ENCODE assay signal across 32 cellular contexts in genomic region chr12:110923192-110923591, GRCh38. TPM values are rescaled to one million over a fixed set of nuclear protein-coding genes. Genes with fewer than 3 reads are reported as not detected.
A peak's percentile ranks its signal among the peaks of the same experiment; 100 is the strongest.
DNase-seq lines count a peak whose midpoint lies in the region; ATAC-seq, FAIRE-seq and TF ChIP-seq lines count a peak whose summit lies in the region.
"Had no signal": no experiment of that assay in that cellular context is flagged by ENCODE, and none has a peak within 500 bp of the region (broad histone marks: within the 10 kb centered on the region; RNA-seq: fewer than 3 reads in every experiment).

No MANE protein-coding gene starts in this region.

- H2BK5ac ChIP-seq in H1 (ENCODE audit: low read depth, low read length): no peak overlapping the region

- no peak overlapping the region for H2AK5ac ChIP-seq in H1 (ENCODE audit: low read depth, low read length)

- DNase-seq in left ventricle myocardium inferior (no peak), heart left ventricle (no peak), GM13976 (ENCODE audit: low spot score) (peak; percentile 8), H1 (ENCODE audit: low read depth in 1 of 2, low spot score in 2 of 2) (no peak), spleen (peak; percentile 8), iPS-NIHi11 (ENCODE audit: low spot score) (no peak)
- DNase-seq: 8988T; ACHN; BE2C; C1 segment of cervical spinal cord; CD4-positive, alpha-beta memory T cell; CD4-positive, CD25-positive, alpha-beta regulatory T cell; CD8-positive, alpha-beta memory T cell; COR-L47; DMS 273 treated with DMSO at 0.1 percent for 48 hours; DMS153; DMS53; DMS79; DND-41; EL; GDM1 had no signal

- no peak for FAIRE-seq in H1 (lab: Jason Lieb, UNC)
- FAIRE-seq: A204.1, GM12878, GM12892, GM19239 had no signal

- no peak for TF ChIP-seq RAD21 in H1 (IDR thresholded peaks at IDR 0.05 in 1 of 2, conservative IDR thresholded peaks at IDR 0.05 in 1 of 2; ENCODE audit: low read depth in 2 of 2, low read length in 2 of 2)

- CTCF ChIA-PET in H1 (lab: Charles Lee; ENCODE audit: partially characterized antibody): interaction anchor here (1.1 to 4.9 kb wide), 6 partner anchors 8 to 102 kb away, joined by 3 to 13 read pairs (median 4); no protein-coding TSS in a partner anchor

- H3K27me3 ChIP-seq in left ventricle myocardium inferior (ENCODE audit: low read depth) (peaks cover 38% of the 10 kb centered on the region), heart left ventricle (peaks cover 0 to 7% (median 0%) of the 10 kb centered on the region in 9 donors), H1 (replicated peaks in 1 of 4; ENCODE audit: control insufficient read depth in 3 of 4, extremely low read depth in 1 of 4, insufficient read depth in 3 of 4, low read length in 3 of 4) (no peaks in the 10 kb centered on the region), spleen (replicated peaks in 1 of 7) (peaks cover 0 to 16% (median 0%) of the 10 kb centered on the region in 7 donors)
- H3K27me3 ChIP-seq: BE2C, BLaER1 had no signal

- H3K23me2 ChIP-seq in H1 (ENCODE audit: low read depth, low read length): no peaks in the 10 kb centered on the region

- H2BK120ac ChIP-seq in H1 (replicated peaks; ENCODE audit: low read depth, low read length): no peak overlapping the region

- H3K79me2 ChIP-seq in H1 (ENCODE audit: control insufficient read depth in 1 of 2, insufficient read depth in 2 of 2, low read length in 2 of 2): no peaks in the 10 kb centered on the region

- H3K9me3 ChIP-seq in left ventricle myocardium inferior (replicated peaks): no peaks in the 10 kb centered on the region
- H3K9me3 ChIP-seq in heart left ventricle: no peaks in the 10 kb centered on the region
- H3K9me3 ChIP-seq in H1 (ENCODE audit: insufficient read depth in 2 of 2, low read depth in 1 of 2, low read length in 1 of 2): no peaks in the 10 kb centered on the region
- H3K9me3 ChIP-seq in spleen: no peaks in the 10 kb centered on the region
- H3K9me3 ChIP-seq: BE2C, BLaER1 had no signal

- no peaks in the 10 kb centered on the region for H4K20me1 ChIP-seq in H1 (replicated peaks in 1 of 2; ENCODE audit: control insufficient read depth in 1 of 2, insufficient read depth in 2 of 2, low read length in 2 of 2)
- H4K20me1 ChIP-seq: BLaER1 had no signal

- no peak overlapping the region for H3K56ac ChIP-seq in H1 (replicated peaks; ENCODE audit: insufficient read length, low read depth, low read length)

- H3K4ac ChIP-seq in H1 (replicated peaks; ENCODE audit: insufficient read length, low read depth, low read length): no peak overlapping the region

- H4K91ac ChIP-seq in H1 (replicated peaks; ENCODE audit: insufficient read length, low read length): no peak overlapping the region

- H3K27ac ChIP-seq in left ventricle myocardium inferior (replicated peaks) (peak overlapping the region; percentile 33), heart left ventricle (peak overlapping the region in 1 of 12 donors; percentile 89), H1 (ENCODE audit: low read depth, low read length) (no peak overlapping the region), spleen (no peak overlapping the region)
- H3K27ac ChIP-seq: BLaER1 had no signal

- H4K5ac ChIP-seq in H1 (ENCODE audit: insufficient read length, low read depth, low read length): no peak overlapping the region

- ATAC-seq in heart left ventricle: no peak
- no peak for ATAC-seq in HG03025 (IDR thresholded peaks at IDR 0.05; ENCODE audit: low FRiP score, unreplicated experiment)
- ATAC-seq: GM12878 had no signal

- H3K23ac ChIP-seq in H1 (ENCODE audit: insufficient read length): no peak overlapping the region

- 0 out of 2 replicates have a peak overlapping the region, but pooled peaks have one; percentile 16 for H3K18ac ChIP-seq in H1 (ENCODE audit: extremely low read depth, low read length)

- no peak overlapping the region for H2AFZ ChIP-seq in H1 (ENCODE audit: low read length)

- TF ChIP-seq EP300 in H1 (IDR thresholded peaks at IDR 0.05; ENCODE audit: borderline replicate concordance in 1 of 2, low read depth in 2 of 2, low read length in 2 of 2): no peak

- no peak overlapping the region for H3K14ac ChIP-seq in H1 (ENCODE audit: insufficient read length)

- no peak overlapping the region; the same call in 1 of the 2 replicates for H2BK12ac ChIP-seq in H1 (ENCODE audit: low read depth, low read length)

- H4K8ac ChIP-seq in H1 (ENCODE audit: extremely low read depth, insufficient read depth, low read length): no peak overlapping the region

- H3K79me1 ChIP-seq in H1 (ENCODE audit: low read depth, low read length): no peaks in the 10 kb centered on the region

- no peak overlapping the region; a peak in 1 of 7 replicates for H3K9ac ChIP-seq in H1 (replicated peaks in 1 of 4; ENCODE audit: extremely low read depth in 1 of 4, low read depth in 3 of 4, low read length in 3 of 4)
- H3K9ac ChIP-seq: BLaER1 had no signal

- POLR2A ChIA-PET in H1 (lab: Charles Lee; ENCODE audit: partially characterized antibody): interaction anchor here (1.0 to 1.1 kb wide), 2 partner anchors 11 to 24 kb away, joined by 3 read pairs; no protein-coding TSS in a partner anchor

- TF ChIP-seq POLR2A in heart left ventricle (IDR thresholded peaks at IDR 0.05) (no peak), H1 (IDR thresholded peaks at IDR 0.05; ENCODE audit: control extremely low read depth in 1 of 2, low read depth in 2 of 2, low read length in 2 of 2) (no peak), spleen (IDR thresholded peaks at IDR 0.05) (no peak)

- intact Hi-C loops in left ventricle myocardium inferior (cut with micrococcal nuclease): no loop called here
- intact Hi-C loops in heart left ventricle (cut with DNase I): no loop called here
- intact Hi-C loops in spleen (cut with DNase I; ENCODE audit: low total_unique reads): no loop called here

- no peak overlapping the region for H3K4me2 ChIP-seq in H1 (ENCODE audit: insufficient read depth in 1 of 2, low read depth in 2 of 2, low read length in 2 of 2)
- H3K4me2 ChIP-seq: BLaER1 had no signal

- H3K4me1 ChIP-seq in left ventricle myocardium inferior (peaks cover 29% of the 10 kb centered on the region), heart left ventricle (peaks cover 0 to 34% (median 5%) of the 10 kb centered on the region in 12 donors), H1 (replicated peaks in 1 of 4; ENCODE audit: control insufficient read depth in 3 of 4, insufficient read depth in 4 of 4, low read length in 3 of 4) (peaks cover 0 to 15% (median 5%) of the 10 kb centered on the region in 4 experiments; a peak in 4 of 7 replicates), spleen (no peaks in the 10 kb centered on the region)
- H3K4me1 ChIP-seq: BE2C had no signal

- no peak overlapping the region for H2BK20ac ChIP-seq in H1 (ENCODE audit: low read length)

- in situ Hi-C loops in GM13976 (cut with MboI; ENCODE audit: low sequenced_read_pairs, unreplicated experiment): no loop called here

- TF ChIP-seq CTCF in left ventricle myocardium inferior (IDR thresholded peaks at IDR 0.05; ENCODE audit: borderline replicate concordance): no peak
- no peak for TF ChIP-seq CTCF in heart left ventricle (IDR thresholded peaks at IDR 0.05)
- TF ChIP-seq CTCF in GM13976 (IDR thresholded peaks at IDR 0.05; ENCODE audit: borderline replicate concordance, control extremely low read depth, extremely low read depth, insufficient read depth, missing control alignments): no peak
- no peak for TF ChIP-seq CTCF in H1 (IDR thresholded peaks at IDR 0.05; ENCODE audit: control extremely low read depth in 1 of 3, insufficient read depth in 1 of 3, low read depth in 1 of 3, low read length in 3 of 3)
- TF ChIP-seq CTCF in spleen (IDR thresholded peaks at IDR 0.05 in 8 of 11, conservative IDR thresholded peaks at IDR 0.05 in 3 of 11): no peak

- WGBS in heart left ventricle, 4 donors: 86 to 93% (median 87%) methylated on average over 4 of the region's 4 CpGs
- WGBS in H1 (ENCODE audit: extremely low coverage in 1 of 2, insufficient coverage in 1 of 2, insufficient read length in 1 of 2, insufficient replicate concordance in 2 of 2, low coverage in 1 of 2, low lambda C conversion rate in 2 of 2, missing lambda C conversion rate in 1 of 2), 2 experiments: 94% methylated on average over 4 of the region's 4 CpGs; no CpG with 5 or more reads in 1 of the 2 experiments
- 70 to 94% (median 89%) methylated on average over 3 to 4 of the region's 4 CpGs for WGBS in spleen, 5 donors

- peaks cover 14% of the 10 kb centered on the region for H3K36me3 ChIP-seq in left ventricle myocardium inferior
- peaks cover 0 to 11% (median 0%) of the 10 kb centered on the region in 9 donors for H3K36me3 ChIP-seq in heart left ventricle
- no peaks in the 10 kb centered on the region for H3K36me3 ChIP-seq in H1 (ENCODE audit: control insufficient read depth in 2 of 4, insufficient read depth in 4 of 4, low read length in 3 of 4)
- no peaks in the 10 kb centered on the region for H3K36me3 ChIP-seq in spleen
- H3K36me3 ChIP-seq: BE2C, BLaER1 had no signal

- H3K4me3 ChIP-seq in left ventricle myocardium inferior: no peak overlapping the region
- H3K4me3 ChIP-seq in heart left ventricle: no peak overlapping the region
- H3K4me3 ChIP-seq in H1 (ENCODE audit: extremely low read depth in 1 of 4, insufficient read depth in 2 of 4, low read depth in 3 of 4, low read length in 4 of 4): no peak overlapping the region
- no peak overlapping the region for H3K4me3 ChIP-seq in spleen
- H3K4me3 ChIP-seq: BLaER1, GM12878 had no signal

- H2BK15ac ChIP-seq in H1 (ENCODE audit: low read length): no peak overlapping the region

TF ChIP-seq in H1, 55 proteins besides CTCF, POLR2A, EP300 and RAD21 (continues in another document):
- TF ChIP-seq RXRA (IDR thresholded peaks at IDR 0.05; ENCODE audit: insufficient read depth, low read depth, low read length): no peak
- TF ChIP-seq SIN3A (conservative IDR thresholded peaks at IDR 0.05 in 1 of 2, IDR thresholded peaks at IDR 0.05 in 1 of 2; ENCODE audit: low read depth in 1 of 2, low read length in 2 of 2): no peak
- no peak for TF ChIP-seq MAX (IDR thresholded peaks at IDR 0.05)
- TF ChIP-seq NRF1 (IDR thresholded peaks at IDR 0.05; ENCODE audit: low read depth, low read length): no peak

RNA-seq across cellular contexts. Expression of gene MYL2, which starts 2.8 kb away (rescaled TPM):
- total RNA-seq in left ventricle myocardium inferior (33,375 TPM), heart left ventricle (over 10,000 TPM in 8 of 9 donors, 1,000 to 10,000 TPM in 1; 9,599 to 55,783 (median 27,750) TPM), spleen (not detected)
- polyA plus RNA-seq in heart left ventricle (over 10,000 TPM; 13,945 to 25,284 TPM), H1 (2011; rRNA removed) (not detected in 2 replicates), spleen (1 to 10 TPM; 1.2 to 8.5 (median 1.3) TPM)
- total RNA-seq in H1 (2021; fragmentation: NEBNext Ultra II Directional; extraction: Animal tissue kit (Norgen Biotek cat#: 25700)): not detected in 2 replicates
- not detected for polyA plus RNA-seq in H1 (2011; cell fraction: cytosol; rRNA removed)
- not detected for polyA plus RNA-seq in H1 (2011; cell fraction: nucleus; rRNA removed)
- not detected in 4 replicates for polyA plus RNA-seq in H1 (2012, experiment 1 of 2)
- polyA plus RNA-seq in H1 (2012, experiment 2 of 2): not detected
- polyA plus RNA-seq in H1 (2013, experiment 1 of 2): 0.26 TPM
- polyA plus RNA-seq in H1 (2013, experiment 2 of 2): 0.18 TPM
- not detected in 2 replicates for polyA minus RNA-seq in H1 (2011; rRNA and poly(A)+ RNA removed)
- polyA minus RNA-seq in H1 (2011; cell fraction: cytosol; rRNA and poly(A)+ RNA removed): not detected
- not detected for polyA minus RNA-seq in H1 (2011; cell fraction: nucleus; rRNA and poly(A)+ RNA removed)
- total RNA-seq: A673; CD4-positive, alpha-beta memory T cell; CD4-positive, CD25-positive, alpha-beta regulatory T cell; CD8-positive, alpha-beta memory T cell; Daoy; G401 had no signal
- polyA plus RNA-seq: AG04450; CD14-positive monocyte; CD4-positive, alpha-beta memory T cell; CD4-positive, CD25-positive, alpha-beta regulatory T cell; CD8-positive, alpha-beta memory T cell had no signal

Comparison
In these comparisons a context has a peak if more than half of its experiments do, and no peak if none do; other contexts are left out.
1. DNase-seq: peak in GM13976 (single experiment) and spleen (single experiment); none in left ventricle myocardium inferior (single experiment), heart left ventricle (0 of 5), H1 (0 of 2) and iPS-NIHi11 (single experiment).
2. RNA of gene MYL2, which starts 2.8 kb away (total RNA-seq): 33,375 TPM in left ventricle myocardium inferior (single experiment) and 9,599 to 55,783 TPM in heart left ventricle; not detected in H1 and not detected in spleen; every median in the first group is over 1,000 times any median in the second.